In the genomic region with DNA sequence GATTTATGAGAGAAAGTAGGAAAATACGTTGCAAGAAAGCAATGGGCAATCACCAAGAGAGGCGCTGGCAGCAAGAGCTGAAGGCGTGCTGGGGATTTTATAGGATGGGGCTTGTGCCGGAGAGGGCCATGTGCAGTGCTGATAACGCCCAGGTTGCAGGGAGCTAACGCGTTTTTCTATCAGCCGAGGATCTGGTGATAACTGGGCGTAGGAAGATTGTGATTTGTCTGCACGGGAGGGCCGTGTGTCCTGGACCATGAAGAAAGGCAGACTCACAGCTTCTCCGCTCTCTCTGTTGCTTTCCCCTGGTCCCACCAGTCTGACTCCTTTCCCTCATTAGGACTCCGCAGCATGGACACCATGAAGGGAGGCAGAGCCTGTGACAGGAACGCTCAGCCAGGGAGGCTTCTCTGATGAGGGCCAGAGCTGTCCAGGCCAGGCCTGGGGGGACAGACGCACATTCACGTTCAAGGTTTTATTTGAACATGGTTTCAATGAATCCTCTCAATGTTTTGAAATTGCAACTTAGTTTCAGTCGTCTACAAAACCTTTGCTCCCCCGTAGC, we compare ENCODE assay signal across 21 cellular contexts. TPM values are rescaled to one million over a fixed set of nuclear protein-coding genes. Genes with fewer than 3 reads are reported as not detected.
"Had no signal": no experiment of that assay in that cellular context is flagged by ENCODE, and none has a peak within 500 bp of the region (broad histone marks: within the 10 kb centered on the region; RNA-seq: fewer than 3 reads in every experiment).

No MANE protein-coding gene starts in this region.

- DNase-seq: effector CD4-positive, alpha-beta T cell; endodermal cell; kidney; left cardiac atrium; left ventricle myocardium inferior; mesenchymal stem cell; naive B cell; right lobe of liver; stimulated activated CD4-positive, alpha-beta T cell treated with anti-CD3 and anti-CD28 coated beads, Interleukin-4, amount 100 ng/mL, for 1 hour; stimulated activated CD8-positive, alpha-beta memory T cell treated with anti-CD3 and anti-CD28 coated beads, Interleukin-4, amount 100 ng/mL, for 48 hours; stimulated activated naive CD8-positive, alpha-beta T cell treated with anti-CD3 and anti-CD28 coated beads, Interleukin-15, Interleukin-2, amounts not matched to agents 100 U/mL and 50 U/mL, for 24 hours; tibial artery; uterus had no signal

- H3K36me3 Mint-ChIP-seq: stimulated activated effector memory CD8-positive, alpha-beta T cell treated with anti-CD3 and anti-CD28 coated beads, Interleukin-12 subunit alpha, Interleukin-12 subunit beta, amount 100 ng/mL, for 72 hours had no signal

- H3K27ac ChIP-seq: coronary artery, left ventricle myocardium inferior, parathyroid adenoma, prostate gland, right lobe of liver, tibial artery, upper lobe of left lung, uterus had no signal

- H3K27ac Mint-ChIP-seq: endodermal cell; naive B cell; nephron; stimulated activated effector memory CD8-positive, alpha-beta T cell treated with anti-CD3 and anti-CD28 coated beads, Interleukin-12 subunit alpha, Interleukin-12 subunit beta, amount 100 ng/mL, for 72 hours had no signal

- ATAC-seq: left cardiac atrium; stimulated activated effector memory CD8-positive, alpha-beta T cell treated with anti-CD3 and anti-CD28 coated beads, Interleukin-12 subunit alpha, Interleukin-12 subunit beta, amount 100 ng/mL, for 72 hours; stimulated activated naive CD8-positive, alpha-beta T cell treated with anti-CD3 and anti-CD28 coated beads, Interleukin-15, Interleukin-2, amounts not matched to agents 100 U/mL and 50 U/mL, for 24 hours had no signal

- H3K4me1 Mint-ChIP-seq: nephron had no signal

- H3K4me3 ChIP-seq: coronary artery, left ventricle myocardium inferior, lung, prostate gland, right lobe of liver, tibial artery, upper lobe of left lung, uterus had no signal

- H3K4me3 Mint-ChIP-seq: endodermal cell; naive B cell; nephron; stimulated activated effector memory CD8-positive, alpha-beta T cell treated with anti-CD3 and anti-CD28 coated beads, Interleukin-12 subunit alpha, Interleukin-12 subunit beta, amount 100 ng/mL, for 72 hours had no signal

- H3K27me3 ChIP-seq: right lobe of liver, upper lobe of left lung, uterus had no signal

- H3K4me1 ChIP-seq: left ventricle myocardium inferior, parathyroid adenoma, prostate gland, right lobe of liver, tibial artery, upper lobe of left lung, uterus had no signal

- H3K9me3 ChIP-seq: prostate gland, right lobe of liver, uterus had no signal

- H3K79me2 ChIP-seq: parathyroid adenoma had no signal

- H3K36me3 ChIP-seq: left ventricle myocardium inferior, prostate gland, right lobe of liver, tibial artery, upper lobe of left lung, uterus had no signal

- H2AFZ ChIP-seq: parathyroid adenoma had no signal

RNA-seq across cellular contexts. Expression of a gene that starts 11.9 kb away (rescaled TPM):
- total RNA-seq: omental fat pad, right lobe of liver had no signal
